In the genomic region with DNA sequence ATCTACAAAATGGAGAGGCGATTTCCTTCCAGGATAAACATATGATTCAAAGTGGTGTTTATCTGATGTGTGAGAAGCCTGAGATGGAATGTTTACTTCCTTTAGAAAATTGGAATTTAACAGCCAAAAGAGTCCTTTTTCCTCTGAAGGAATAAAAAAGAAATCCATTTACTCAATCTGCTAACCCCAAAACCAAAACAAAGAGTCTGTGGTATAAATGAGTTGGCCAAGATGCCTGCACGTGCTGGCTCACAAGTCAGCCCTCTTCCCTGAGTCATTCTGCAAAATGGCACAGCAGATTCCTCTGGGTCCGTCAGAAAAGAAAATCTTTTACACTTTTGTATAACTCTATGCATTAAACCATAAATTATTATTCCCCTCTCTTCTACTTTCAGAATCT, we compare ENCODE assay signal across 11 cellular contexts.
A peak's percentile ranks its signal among the peaks of the same experiment; 100 is the strongest.
DNase-seq lines count a peak whose midpoint lies in the region; ATAC-seq and FAIRE-seq lines count a peak whose summit lies in the region.
"Had no signal": no experiment of that assay in that cellular context is flagged by ENCODE, and none has a peak within 500 bp of the region (broad histone marks: within the 10 kb centered on the region; RNA-seq: fewer than 3 reads in every experiment).

No MANE protein-coding gene starts in this region.

- H3K36me3 Mint-ChIP-seq in activated T-cell treated with anti-CD3 and anti-CD28 coated beads, Interleukin-2, amount 50 U/mL, for 24 hours (ENCODE audit: low read depth) = no peaks in the 10 kb centered on the region
- H3K36me3 Mint-ChIP-seq: activated naive CD8-positive, alpha-beta T cell treated with anti-CD3 and anti-CD28 coated beads, Interleukin-2, amount 10 ng/mL, durations not matched to agents 7 days and 5 days had no signal

- no peaks in the 10 kb centered on the region for H3K4me1 Mint-ChIP-seq in activated T-cell treated with anti-CD3 and anti-CD28 coated beads, Interleukin-2, amount 50 U/mL, for 24 hours (ENCODE audit: low read depth)

- no peaks in the 10 kb centered on the region for H3K36me3 ChIP-seq in mesodermal cell (ENCODE audit: control insufficient read depth, insufficient read depth, low read length)

- H3K4me3 Mint-ChIP-seq in activated T-cell treated with anti-CD3 and anti-CD28 coated beads, Interleukin-2, amount 50 U/mL, for 24 hours = no peak overlapping the region
- H3K4me3 Mint-ChIP-seq: activated naive CD8-positive, alpha-beta T cell treated with anti-CD3 and anti-CD28 coated beads, Interleukin-2, amount 10 ng/mL, durations not matched to agents 7 days and 5 days had no signal

- peak; percentile 84 for DNase-seq in AG08395 (ENCODE audit: low spot score)
- DNase-seq in GM18507 (ENCODE audit: extremely low spot score, insufficient read length, low read depth) = no peak
- DNase-seq in amniotic stem cell (lab: John Stamatoyannopoulos, UW) = peak; percentile 33
- no peak for DNase-seq in mesenteric fat pad (ENCODE audit: low spot score)
- DNase-seq in activated T-cell treated with anti-CD3 and anti-CD28 coated beads, Interleukin-2, amount 50 U/mL, for 24 hours = no peak
- no peak for DNase-seq in stimulated activated CD4-positive, alpha-beta T cell treated with anti-CD3 and anti-CD28 coated beads, Interleukin-15, amount 100 ng/mL, for 24 hours
- DNase-seq: activated naive CD8-positive, alpha-beta T cell treated with anti-CD3 and anti-CD28 coated beads, Interleukin-2, amount 10 ng/mL, durations not matched to agents 7 days and 5 days; GF-D8; mucosa of descending colon had no signal

- peak overlapping the region; percentile 51 for H3K27ac ChIP-seq in mesodermal cell (ENCODE audit: low read depth, low read length, severe bottlenecking)

- H3K9me3 Mint-ChIP-seq in activated T-cell treated with anti-CD3 and anti-CD28 coated beads, Interleukin-2, amount 50 U/mL, for 24 hours = peaks cover 4% of the 10 kb centered on the region

- FAIRE-seq in GM18507 (lab: Jason Lieb, UNC) = peak; percentile 46

- H3K27ac Mint-ChIP-seq in activated T-cell treated with anti-CD3 and anti-CD28 coated beads, Interleukin-2, amount 50 U/mL, for 24 hours = no peak overlapping the region
- H3K27ac Mint-ChIP-seq: activated naive CD8-positive, alpha-beta T cell treated with anti-CD3 and anti-CD28 coated beads, Interleukin-2, amount 10 ng/mL, durations not matched to agents 7 days and 5 days had no signal

- WGBS in mesodermal cell (ENCODE audit: insufficient coverage in 2 of 2), 2 experiments = 76 to 83% methylated on average over 2 of the region's 3 CpGs

- peaks cover 4% of the 10 kb centered on the region for H3K9me3 ChIP-seq in mesodermal cell (ENCODE audit: control insufficient read depth, low read length)
- H3K9me3 ChIP-seq: mucosa of descending colon had no signal

- no peak for ATAC-seq in GM18909 (IDR thresholded peaks at IDR 0.05; ENCODE audit: poor library complexity, unreplicated experiment)
- ATAC-seq: mucosa of descending colon had no signal

- peaks cover 3% of the 10 kb centered on the region for H3K4me1 ChIP-seq in mesodermal cell (ENCODE audit: control insufficient read depth, insufficient read depth, low read length, poor library complexity, severe bottlenecking)

- peaks cover 32% of the 10 kb centered on the region for H3K27me3 Mint-ChIP-seq in activated T-cell treated with anti-CD3 and anti-CD28 coated beads, Interleukin-2, amount 50 U/mL, for 24 hours

- H3K4me3 ChIP-seq in mesodermal cell (ENCODE audit: extremely low read depth, insufficient read depth, low read length, poor library complexity, severe bottlenecking) = no peak overlapping the region
- H3K4me3 ChIP-seq: mucosa of descending colon had no signal

Comparison
In these comparisons a context has a peak if more than half of its experiments do, and no peak if none do; other contexts are left out.
1. DNase-seq: peak in AG08395 (single experiment) and amniotic stem cell (single experiment); none in GM18507 (single experiment), mesenteric fat pad (single experiment), activated T-cell treated with anti-CD3 and anti-CD28 coated beads, Interleukin-2, amount 50 U/mL, for 24 hours (single experiment) and stimulated activated CD4-positive, alpha-beta T cell treated with anti-CD3 and anti-CD28 coated beads, Interleukin-15, amount 100 ng/mL, for 24 hours (single experiment).